Comparison of ENCODE assay signal across 18 cellular contexts in genomic region chr9:109475526-109475925, GRCh38. TPM values are rescaled to one million over a fixed set of nuclear protein-coding genes. Genes with fewer than 3 reads are reported as not detected.
DNase-seq lines count a peak whose midpoint lies in the region; ATAC-seq and TF ChIP-seq lines count a peak whose summit lies in the region.
"Had no signal": no experiment of that assay in that cellular context is flagged by ENCODE, and none has a peak within 500 bp of the region (broad histone marks: within the 10 kb centered on the region; RNA-seq: fewer than 3 reads in every experiment).

No MANE protein-coding gene starts in this region.

- H3K9me3 ChIP-seq in heart right ventricle (no peaks in the 10 kb centered on the region), mucosa of rectum (ENCODE audit: control insufficient read depth in 2 of 2, low read length in 2 of 2) (no peaks in the 10 kb centered on the region), aorta (ENCODE audit: control insufficient read depth, low read length) (no peaks in the 10 kb centered on the region)
- H3K9me3 ChIP-seq: neutrophil had no signal

- H3K4me1 ChIP-seq in heart right ventricle (peaks cover 0 to 71% (median 27%) of the 10 kb centered on the region in 9 donors), mucosa of rectum (ENCODE audit: control insufficient read depth in 2 of 2, insufficient read depth in 2 of 2, low read length in 2 of 2) (peaks cover 20 to 38% of the 10 kb centered on the region in 2 donors), aorta (ENCODE audit: control insufficient read depth in 1 of 2, insufficient read depth in 2 of 2, low read length in 2 of 2) (peaks cover 5 to 7% of the 10 kb centered on the region in 2 donors)

- DNase-seq in NCI-H748 (lab: John Stamatoyannopoulos, UW; ENCODE audit: unreplicated experiment): peak; percentile 26
- no peak for DNase-seq in NCI-H748 treated with DMSO at 0.1 percent for 48 hours (lab: John Stamatoyannopoulos, UW)
- no peak for DNase-seq in heart right ventricle
- peak in 1 of 2 donors; percentile 67 for DNase-seq in aorta
- DNase-seq: ACHN; activated CD4-positive, CD25-positive, alpha-beta regulatory T cell; activated CD8-positive, alpha-beta memory T cell treated with anti-CD3 and anti-CD28 coated beads for 24 hours; CD8-positive, alpha-beta memory T cell; central memory CD4-positive, alpha-beta T cell; foreskin fibroblast; NCI-H1048; stimulated activated CD4-positive, alpha-beta T cell treated with anti-CD3 and anti-CD28 coated beads, Interleukin-4, amount 100 ng/mL, for 24 hours had no signal

- TF ChIP-seq CTCF in heart right ventricle (IDR thresholded peaks at IDR 0.05): no peak

- no peak overlapping the region for H3K4me3 ChIP-seq in heart right ventricle
- H3K4me3 ChIP-seq in mucosa of rectum (ENCODE audit: low read length in 2 of 2): no peak overlapping the region
- no peak overlapping the region for H3K4me3 ChIP-seq in aorta (ENCODE audit: low read length in 2 of 2)
- H3K4me3 ChIP-seq: K562 had no signal

- no peak overlapping the region for H3K9ac ChIP-seq in mucosa of rectum (ENCODE audit: low read depth in 1 of 2, low read length in 2 of 2)

- ATAC-seq in heart right ventricle (peak in 6 of 8 donors; percentile 16 to 39 (median 26)), aorta (ENCODE audit: low FRiP score) (peak; percentile 82), HG03108 (IDR thresholded peaks at IDR 0.05; ENCODE audit: unreplicated experiment) (no peak), GM21381 (IDR thresholded peaks at IDR 0.05; ENCODE audit: unreplicated experiment) (no peak), GM19351 (IDR thresholded peaks at IDR 0.05; ENCODE audit: unreplicated experiment) (no peak)
- ATAC-seq: K562 had no signal

- intact Hi-C loops in heart right ventricle (cut with DNase I): no loop called here
- intact Hi-C loops in aorta (cut with DNase I): no loop called here

- no peaks in the 10 kb centered on the region for H3K36me3 ChIP-seq in heart right ventricle
- H3K36me3 ChIP-seq in mucosa of rectum (ENCODE audit: control insufficient read depth in 2 of 2, insufficient read depth in 2 of 2, low read length in 2 of 2): no peaks in the 10 kb centered on the region
- H3K36me3 ChIP-seq in aorta (ENCODE audit: control insufficient read depth in 1 of 2, insufficient read depth in 2 of 2, low read length in 1 of 2): no peaks in the 10 kb centered on the region
- H3K36me3 ChIP-seq: neutrophil had no signal

- 49 to 51% methylated on average over 7 of the region's 7 CpGs for WGBS in heart right ventricle, 2 donors
- 2 to 5% methylated on average over 7 of the region's 7 CpGs for WGBS in aorta, 2 donors

- peak overlapping the region in 7 of 10 donors; percentile 46 to 81 (median 74) for H3K27ac ChIP-seq in heart right ventricle
- peak overlapping the region; percentile 12 to 27 for H3K27ac ChIP-seq in mucosa of rectum (ENCODE audit: low read depth in 2 of 2, low read length in 2 of 2)
- peak overlapping the region in 1 of 2 donors; percentile 31 for H3K27ac ChIP-seq in aorta (ENCODE audit: low read depth in 1 of 2, low read length in 2 of 2)
- H3K27ac ChIP-seq: neutrophil had no signal

- peaks cover 0 to 23% (median 0%) of the 10 kb centered on the region in 7 donors for H3K27me3 ChIP-seq in heart right ventricle
- H3K27me3 ChIP-seq in mucosa of rectum (ENCODE audit: control insufficient read depth in 2 of 2, insufficient read depth in 2 of 2, low read length in 2 of 2): no peaks in the 10 kb centered on the region
- H3K27me3 ChIP-seq in aorta (ENCODE audit: control insufficient read depth in 1 of 2, insufficient read depth in 2 of 2, low read length in 1 of 2): no peaks in the 10 kb centered on the region

RNA-seq across cellular contexts. Expression of gene PTPN3, which starts 22.6 kb away (rescaled TPM):
- total RNA-seq in heart right ventricle (10 to 100 TPM; 22.7 to 70.7 (median 51.5) TPM), aorta (10 to 100 TPM in 1 of 2 donors, 1 to 10 TPM in 1; 7.8 to 22.9 TPM)
- polyA plus RNA-seq in heart right ventricle (10 to 100 TPM in 1 of 2 donors, 1 to 10 TPM in 1; 3.1 to 10.7 TPM), aorta (10 to 100 TPM in 1 of 2 donors, 1 to 10 TPM in 1; 4.3 to 11.1 TPM)
- polyA plus RNA-seq: CD8-positive, alpha-beta memory T cell; K562 had no signal

Comparison
In these comparisons a context has a peak if more than half of its experiments do, and no peak if none do; other contexts are left out.
1. ATAC-seq: peak in heart right ventricle (6 of 8) and aorta (single experiment); none in HG03108 (single experiment), GM21381 (single experiment) and GM19351 (single experiment).